8 cellular contexts compared by ENCODE assay signal in genomic region chr2:43220982-43221659, GRCh38. TPM values are rescaled to one million over a fixed set of nuclear protein-coding genes. Genes with fewer than 3 reads are reported as not detected.
DNase-seq lines count a peak whose midpoint lies in the region; ATAC-seq and TF ChIP-seq lines count a peak whose summit lies in the region.

No MANE protein-coding gene starts in this region.

- peaks cover 59% of the 10 kb centered on the region for H3K4me1 ChIP-seq in HAP-1

- H3K9me3 ChIP-seq in AG04450 (ENCODE audit: control insufficient read depth, insufficient read depth, low read length) = no peaks in the 10 kb centered on the region; the same call in 1 of the 2 replicates
- no peaks in the 10 kb centered on the region for H3K9me3 ChIP-seq in HAP-1

- peaks cover 59% of the 10 kb centered on the region for H3K4me1 Mint-ChIP-seq in stimulated activated naive CD8-positive, alpha-beta T cell treated with anti-CD3 and anti-CD28 coated beads, Interleukin-15, Interleukin-2, amounts not matched to agents 100 ng/mL and 50 ng/mL, for 24 hours (ENCODE audit: low read depth)

- no peak for TF ChIP-seq CTCF in AG04450 (IDR thresholded peaks at IDR 0.05; ENCODE audit: low read depth, low read length)

- peak overlapping the region; percentile 93 for H3K4me3 Mint-ChIP-seq in stimulated activated naive CD8-positive, alpha-beta T cell treated with anti-CD3 and anti-CD28 coated beads, Interleukin-15, Interleukin-2, amounts not matched to agents 100 ng/mL and 50 ng/mL, for 24 hours

- ATAC-seq in left colon (peak; percentile 3), HG03354 (IDR thresholded peaks at IDR 0.05; ENCODE audit: poor library complexity, severe bottlenecking, unreplicated experiment) (no peak)

- DNase-seq in AG04450 (ENCODE audit: low read depth, low spot score) (peak; percentile 97), HAP-1 (ENCODE audit: low spot score in 2 of 2) (peak in 1 of 2 experiments; percentile 47), T follicular helper cell (ENCODE audit: low read depth) (peak; percentile 35), cerebellar cortex (ENCODE audit: low spot score) (peak; percentile 81), left colon (peak; percentile 74), NCI-H2081 (lab: John Stamatoyannopoulos, UW) (no peak)

- intact Hi-C loops in left colon (cut with DNase I, micrococcal nuclease) = loop anchor here in 1 of 2 donors (10.0 kb wide), 3 partner anchors 56 to 196 kb away; no protein-coding TSS in a partner anchor

- peaks cover 47% of the 10 kb centered on the region for H3K36me3 ChIP-seq in HAP-1 (replicated peaks)

- H3K9me3 Mint-ChIP-seq in stimulated activated naive CD8-positive, alpha-beta T cell treated with anti-CD3 and anti-CD28 coated beads, Interleukin-15, Interleukin-2, amounts not matched to agents 100 ng/mL and 50 ng/mL, for 24 hours = no peaks in the 10 kb centered on the region

- CTCF ChIA-PET in AG04450 (lab: Charles Lee) = interaction anchor here (1.0 to 4.2 kb wide), 6 partner anchors 8 to 390 kb away, joined by 3 to 27 read pairs (median 12); no protein-coding TSS in a partner anchor

- no peaks in the 10 kb centered on the region for H3K27me3 Mint-ChIP-seq in stimulated activated naive CD8-positive, alpha-beta T cell treated with anti-CD3 and anti-CD28 coated beads, Interleukin-15, Interleukin-2, amounts not matched to agents 100 ng/mL and 50 ng/mL, for 24 hours

- peak overlapping the region; percentile 99 for H3K27ac Mint-ChIP-seq in stimulated activated naive CD8-positive, alpha-beta T cell treated with anti-CD3 and anti-CD28 coated beads, Interleukin-15, Interleukin-2, amounts not matched to agents 100 ng/mL and 50 ng/mL, for 24 hours

- no peaks in the 10 kb centered on the region for H3K27me3 ChIP-seq in AG04450 (ENCODE audit: control insufficient read depth, insufficient read depth, low read length)
- H3K27me3 ChIP-seq in HAP-1 (ENCODE audit: low read depth) = no peaks in the 10 kb centered on the region

- H3K4me3 ChIP-seq in AG04450 (ENCODE audit: low read depth, low read length) = peak overlapping the region; percentile 87
- peak overlapping the region; percentile 37 for H3K4me3 ChIP-seq in HAP-1

- POLR2A ChIA-PET in AG04450 (lab: Yijun Ruan, JAX) = interaction anchor here (0.7 to 4.3 kb wide), 29 partner anchors 11 to 376 kb away, joined by 3 to 21 read pairs (median 5); no protein-coding TSS in a partner anchor

- H3K27ac ChIP-seq in AG04450 (ENCODE audit: low read depth, low read length) = peak overlapping the region; percentile 96

- in situ Hi-C loops in HAP-1 (cut with MboI; ENCODE audit: low sequenced_read_pairs) = no loop called here

- H3K36me3 Mint-ChIP-seq in stimulated activated naive CD8-positive, alpha-beta T cell treated with anti-CD3 and anti-CD28 coated beads, Interleukin-15, Interleukin-2, amounts not matched to agents 100 ng/mL and 50 ng/mL, for 24 hours (ENCODE audit: low read depth) = peaks cover 36% of the 10 kb centered on the region

RNA-seq across cellular contexts. Expression of gene ZFP36L2, which starts 5.3 kb away (rescaled TPM):
- 16.0 and 18.2 TPM in 2 replicates for polyA plus RNA-seq in AG04450 (2011; rRNA removed)
- 8.8 and 12.5 TPM in 2 replicates for polyA minus RNA-seq in AG04450 (2011; rRNA and poly(A)+ RNA removed)
- 100 to 1,000 TPM; 199 to 250 TPM for total RNA-seq in left colon

Comparison
In these comparisons a context has a peak if more than half of its experiments do, and no peak if none do; other contexts are left out.
1. DNase-seq: peak in AG04450 (single experiment), T follicular helper cell (single experiment), cerebellar cortex (single experiment) and left colon (2 of 2); none in NCI-H2081 (0 of 2).